In the genomic region with DNA sequence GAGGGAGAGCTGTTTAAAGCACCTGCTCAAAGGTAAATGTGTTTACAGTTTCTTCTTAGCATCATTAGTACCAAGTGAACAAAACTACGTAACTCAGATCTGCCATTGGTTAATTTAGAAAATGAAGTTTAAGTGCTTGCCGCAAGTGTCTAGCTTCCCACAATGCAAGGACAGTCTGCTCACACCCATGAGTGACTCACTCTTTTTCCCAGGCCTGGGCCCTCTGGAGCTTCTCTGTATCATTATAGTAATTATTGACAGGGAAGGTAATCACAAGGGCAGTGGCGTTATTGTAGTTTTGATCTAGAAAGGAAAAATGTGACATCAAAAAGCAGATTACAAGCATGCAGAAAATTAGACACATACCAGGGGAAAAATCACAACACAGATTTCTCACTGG, we compare ENCODE assay signal across 21 cellular contexts. TPM values are rescaled to one million over a fixed set of nuclear protein-coding genes. Genes with fewer than 3 reads are reported as not detected.
DNase-seq lines count a peak whose midpoint lies in the region; ATAC-seq and TF ChIP-seq lines count a peak whose summit lies in the region.
"Had no signal": no experiment of that assay in that cellular context is flagged by ENCODE, and none has a peak within 500 bp of the region (broad histone marks: within the 10 kb centered on the region; RNA-seq: fewer than 3 reads in every experiment).

No MANE protein-coding gene starts in this region.

- H3K36me3 Mint-ChIP-seq in chondrocyte (ENCODE audit: low read depth), result peaks cover 31% of the 10 kb centered on the region
- H3K36me3 Mint-ChIP-seq in T-cell, result peaks cover 58% of the 10 kb centered on the region

- ATAC-seq in GM19351 (IDR thresholded peaks at IDR 0.05; ENCODE audit: unreplicated experiment), result no peak
- ATAC-seq in T-cell (replicated peaks in 1 of 4), result no peak
- no peak for ATAC-seq in GM18498 (IDR thresholded peaks at IDR 0.05; ENCODE audit: unreplicated experiment)
- no peak for ATAC-seq in HG02571 (IDR thresholded peaks at IDR 0.05; ENCODE audit: unreplicated experiment)
- ATAC-seq: gastroesophageal sphincter, Panc1 had no signal

- TF ChIP-seq CTCF in AG10803 (conservative IDR thresholded peaks at IDR 0.05; ENCODE audit: low read length) (no peak), chondrocyte (IDR thresholded peaks at IDR 0.05) (no peak)

- H3K9me3 Mint-ChIP-seq in chondrocyte (ENCODE audit: low read depth) (no peaks in the 10 kb centered on the region), T-cell (no peaks in the 10 kb centered on the region)

- CTCF ChIA-PET in T-cell (lab: Charles Lee), result interaction anchor here in 1 of 2 donors (0.7 kb wide), 1 partner anchor 77 kb away, joined by 3 read pairs; no protein-coding TSS in a partner anchor

- no peaks in the 10 kb centered on the region for H3K27me3 Mint-ChIP-seq in chondrocyte (ENCODE audit: low read depth)
- H3K27me3 Mint-ChIP-seq in T-cell, result no peaks in the 10 kb centered on the region

- DNase-seq in AG10803 (ENCODE audit: low read depth) (peak; percentile 58), HT1080 (ENCODE audit: low read depth) (peak; percentile 35), chondrocyte (ENCODE audit: low spot score) (no peak), kidney tubule cell (ENCODE audit: low spot score) (peak; percentile 82), T-cell (no peak)
- DNase-seq: activated CD4-positive, alpha-beta T cell treated with anti-CD3 and anti-CD28 coated beads for 48 hours; BE2C; DMS79 treated with DMSO at 0.1 percent for 48 hours; kidney; NCI-H1105 treated with DMSO at 0.1 percent for 48 hours; NCI-H510A treated with DMSO at 0.1 percent for 48 hours; retina; stimulated activated CD4-positive, alpha-beta T cell treated with anti-CD3 and anti-CD28 coated beads, Interleukin-2, amount 100 ng/mL, for 48 hours; T-helper 2 cell; upper lobe of left lung had no signal

- no peak overlapping the region for H3K4me3 ChIP-seq in AG10803 (ENCODE audit: low read length)
- H3K4me3 ChIP-seq: adrenal gland, gastroesophageal sphincter, upper lobe of left lung had no signal

- POLR2A ChIA-PET in T-cell (lab: Charles Lee), result no interaction called here

- H3K27ac Mint-ChIP-seq in chondrocyte (ENCODE audit: unreplicated experiment) (peak overlapping the region; percentile 15), T-cell (peak overlapping the region in 1 of 2 donors; percentile 53)

- no peak overlapping the region for H3K4me3 Mint-ChIP-seq in chondrocyte (ENCODE audit: unreplicated experiment)
- H3K4me3 Mint-ChIP-seq in T-cell, result no peak overlapping the region

- H3K4me1 Mint-ChIP-seq in chondrocyte (ENCODE audit: low read depth) (peaks cover 5% of the 10 kb centered on the region), T-cell (peaks cover 0 to 3% (median under 1%) of the 10 kb centered on the region in 3 donors)

RNA-seq across cellular contexts. Expression of a gene that starts 38.5 kb away (rescaled TPM):
- 103 and 105 TPM in 2 replicates for total RNA-seq in HT1080 (2014; rRNA removed; shearing (Covaris generic))
- 54.5 and 71.9 TPM in 2 replicates for polyA plus RNA-seq in HT1080 (2015; cell fraction: cytosol; rRNA removed)
- 377 and 383 TPM in 2 replicates for polyA plus RNA-seq in HT1080 (2015; cell fraction: nucleus; rRNA removed)
- total RNA-seq in chondrocyte (31.4 to 48.2 TPM (median 45.5 TPM) in 3 replicates), T-cell (10 to 100 TPM; 35.2 to 52.7 (median 39.4) TPM)

RNA-seq across cellular contexts. Expression of a gene that starts 44.5 kb away (rescaled TPM):
- 20.5 and 26.8 TPM in 2 replicates for total RNA-seq in HT1080 (2014; rRNA removed; shearing (Covaris generic))
- 20.4 and 25.0 TPM in 2 replicates for polyA plus RNA-seq in HT1080 (2015; cell fraction: cytosol; rRNA removed)
- 28.9 and 32.5 TPM in 2 replicates for polyA plus RNA-seq in HT1080 (2015; cell fraction: nucleus; rRNA removed)
- total RNA-seq in chondrocyte (22.5 to 26.8 TPM (median 24.6 TPM) in 3 replicates), T-cell (10 to 100 TPM; 46.9 to 57.4 (median 51.0) TPM)

Comparison
In these comparisons a context has a peak if more than half of its experiments do, and no peak if none do; other contexts are left out.
1. DNase-seq: peak in AG10803 (single experiment), HT1080 (single experiment) and kidney tubule cell (single experiment); none in chondrocyte (single experiment) and T-cell (0 of 34).